Comparison of ENCODE assay signal across 29 cellular contexts in genomic region chr5:96112123-96112670, GRCh38.
A peak's percentile ranks its signal among the peaks of the same experiment; 100 is the strongest.
DNase-seq lines count a peak whose midpoint lies in the region; TF ChIP-seq lines count a peak whose summit lies in the region.
"Had no signal": no experiment of that assay in that cellular context is flagged by ENCODE, and none has a peak within 500 bp of the region (broad histone marks: within the 10 kb centered on the region; RNA-seq: fewer than 3 reads in every experiment).

No MANE protein-coding gene starts in this region.

- H3K27ac ChIP-seq in left ventricle myocardium inferior (replicated peaks) = no peak overlapping the region
- H3K27ac ChIP-seq: cardiac muscle cell, coronary artery, left lung, right atrium auricular region, spleen, uterus had no signal

- H3K27me3 Mint-ChIP-seq in mesothelial cell of epicardium (ENCODE audit: low read depth) = no peaks in the 10 kb centered on the region
- H3K27me3 Mint-ChIP-seq: activated CD4-positive, alpha-beta T cell treated with anti-CD3 and anti-CD28 coated beads, Interleukin-2, amount 10 ng/mL, durations not matched to agents 24 days and 14 days had no signal

- POLR2A ChIA-PET in HEK293T (lab: Yijun Ruan, JAX) = no interaction called here

- no peak overlapping the region for H3K4me3 Mint-ChIP-seq in mesothelial cell of epicardium
- H3K4me3 Mint-ChIP-seq: activated CD4-positive, alpha-beta T cell treated with anti-CD3 and anti-CD28 coated beads, Interleukin-2, amount 10 ng/mL, durations not matched to agents 24 days and 14 days; activated naive CD8-positive, alpha-beta T cell; stimulated activated naive CD8-positive, alpha-beta T cell treated with anti-CD3 and anti-CD28 coated beads, Interleukin-15, amount 100 ng/mL, for 72 hours; WTC11 had no signal

- DNase-seq in ELR (ENCODE audit: low read depth) (peak; percentile 39), HEK293T (ENCODE audit: extremely low spot score) (peak; percentile 27), RPMI7951 (ENCODE audit: low read depth) (peak; percentile 7), mesothelial cell of epicardium (ENCODE audit: low spot score in 2 of 2, unreplicated experiment in 2 of 2) (no peak), mesenteric fat pad (ENCODE audit: low spot score) (no peak), COR-L47 (lab: John Stamatoyannopoulos, UW) (no peak), left ventricle myocardium inferior (no peak)
- DNase-seq: activated CD4-positive, alpha-beta T cell treated with anti-CD3 and anti-CD28 coated beads, Interleukin-2, amount 10 ng/mL, durations not matched to agents 24 days and 14 days; aorta; effector CD8-positive, alpha-beta T cell; Karpas-422; left lung; mesenchymal stem cell; NCI-H1694; NCI-H2171; NCI-H510A treated with DMSO at 0.1 percent for 48 hours; posterior cingulate gyrus; SIG-M5; spleen; stimulated activated CD4-positive, alpha-beta T cell treated with anti-CD3 and anti-CD28 coated beads, Interleukin-2, amount 100 ng/mL, for 24 hours; stimulated activated CD8-positive, alpha-beta memory T cell treated with anti-CD3 and anti-CD28 coated beads, Interleukin-4, amount 100 ng/mL, for 48 hours; stimulated activated naive CD8-positive, alpha-beta T cell treated with anti-CD3 and anti-CD28 coated beads, Interleukin-15, amount 100 ng/mL, for 72 hours; T1000; uterus had no signal

- H3K4me1 ChIP-seq in left ventricle myocardium inferior = peaks cover 12% of the 10 kb centered on the region
- H3K4me1 ChIP-seq: left lung, right atrium auricular region, spleen, uterus had no signal

- H3K9me3 ChIP-seq in left ventricle myocardium inferior (replicated peaks) = no peaks in the 10 kb centered on the region
- H3K9me3 ChIP-seq: left lung, right atrium auricular region, spleen, uterus had no signal

- no peak overlapping the region for H3K27ac Mint-ChIP-seq in mesothelial cell of epicardium
- H3K27ac Mint-ChIP-seq: activated CD4-positive, alpha-beta T cell treated with anti-CD3 and anti-CD28 coated beads, Interleukin-2, amount 10 ng/mL, durations not matched to agents 24 days and 14 days; activated naive CD8-positive, alpha-beta T cell; stimulated activated naive CD8-positive, alpha-beta T cell treated with anti-CD3 and anti-CD28 coated beads, Interleukin-15, amount 100 ng/mL, for 72 hours; WTC11 had no signal

- no peaks in the 10 kb centered on the region for H3K36me3 Mint-ChIP-seq in mesothelial cell of epicardium
- H3K36me3 Mint-ChIP-seq: activated naive CD8-positive, alpha-beta T cell had no signal

- H3K4me1 Mint-ChIP-seq in mesothelial cell of epicardium = peaks cover 10% of the 10 kb centered on the region

- intact Hi-C loops in left ventricle myocardium inferior (cut with micrococcal nuclease) = no loop called here

- CTCF ChIA-PET in HEK293T (lab: Yijun Ruan, JAX) = interaction anchor here (1.0 kb wide), 1 partner anchor 8 kb away, joined by 3 read pairs; no protein-coding TSS in a partner anchor

- TF ChIP-seq CTCF in mesothelial cell of epicardium (IDR thresholded peaks at IDR 0.05; ENCODE audit: unreplicated experiment) (peak; percentile 35), left ventricle myocardium inferior (IDR thresholded peaks at IDR 0.05; ENCODE audit: borderline replicate concordance) (no peak)

- no peak overlapping the region for H3K4me3 ChIP-seq in left ventricle myocardium inferior
- H3K4me3 ChIP-seq: cardiac muscle cell, coronary artery, left lung, right atrium auricular region, spleen, uterus had no signal

- no peaks in the 10 kb centered on the region for H3K36me3 ChIP-seq in left ventricle myocardium inferior
- H3K36me3 ChIP-seq: cardiac muscle cell, left lung, right atrium auricular region, spleen, uterus had no signal

- H3K27me3 ChIP-seq in left ventricle myocardium inferior (ENCODE audit: low read depth) = no peaks in the 10 kb centered on the region
- H3K27me3 ChIP-seq: cardiac muscle cell, left lung, right atrium auricular region, spleen, uterus had no signal

- H3K9me3 Mint-ChIP-seq in mesothelial cell of epicardium = no peaks in the 10 kb centered on the region
- H3K9me3 Mint-ChIP-seq: stimulated activated naive CD8-positive, alpha-beta T cell treated with anti-CD3 and anti-CD28 coated beads, Interleukin-15, amount 100 ng/mL, for 72 hours had no signal

TF ChIP-seq in HEK293T, 16 proteins besides CTCF, POLR2A, EP300 and RAD21:
- TF ChIP-seq FOXA1 (IDR thresholded peaks at IDR 0.05) = no peak
- TF ChIP-seq BHLHE40 (IDR thresholded peaks at IDR 0.05; ENCODE audit: borderline replicate concordance) = no peak
- no peak for TF ChIP-seq FOXM1 (IDR thresholded peaks at IDR 0.05; ENCODE audit: borderline replicate concordance)
- no peak for TF ChIP-seq LEF1 (IDR thresholded peaks at IDR 0.05; ENCODE audit: borderline replicate concordance)
- no peak for TF ChIP-seq NFRKB (IDR thresholded peaks at IDR 0.05)
- no peak for TF ChIP-seq SP1 (IDR thresholded peaks at IDR 0.05)
- no peak for TF ChIP-seq L3MBTL2 (conservative IDR thresholded peaks at IDR 0.05)
- no peak for TF ChIP-seq FOXK2 (IDR thresholded peaks at IDR 0.05)
- no peak for TF ChIP-seq ARNT (IDR thresholded peaks at IDR 0.05)
- no peak for TF ChIP-seq HDGF (IDR thresholded peaks at IDR 0.05; ENCODE audit: borderline replicate concordance)
- TF ChIP-seq ELF4 (IDR thresholded peaks at IDR 0.05) = no peak
- TF ChIP-seq SUZ12 (IDR thresholded peaks at IDR 0.05) = no peak
- no peak for TF ChIP-seq TARDBP (IDR thresholded peaks at IDR 0.05)
- no peak for TF ChIP-seq CTBP1 (IDR thresholded peaks at IDR 0.05; ENCODE audit: borderline replicate concordance)
- TF ChIP-seq ZNF384 (IDR thresholded peaks at IDR 0.05) = no peak

Comparison
In these comparisons a context has a peak if more than half of its experiments do, and no peak if none do; other contexts are left out.
1. DNase-seq: peak in ELR (single experiment), HEK293T (single experiment) and RPMI7951 (single experiment); none in mesothelial cell of epicardium (0 of 2), mesenteric fat pad (single experiment), COR-L47 (single experiment) and left ventricle myocardium inferior (single experiment).